ENCODE assay signal across 8 cellular contexts in genomic region chr15:67076147-67076843, GRCh38. TPM values are rescaled to one million over a fixed set of nuclear protein-coding genes. Genes with fewer than 3 reads are reported as not detected.
DNase-seq lines count a peak whose midpoint lies in the region; ATAC-seq lines count a peak whose summit lies in the region.

No MANE protein-coding gene starts in this region.

- DNase-seq in HK-2 (ENCODE audit: unreplicated experiment) (peak; percentile 53), NCI-H774 (lab: John Stamatoyannopoulos, UW) (no peak), GF-D8 (lab: John Stamatoyannopoulos, UW) (no peak), NCI-H446 (lab: John Stamatoyannopoulos, UW) (no peak)
- DNase-seq in activated naive CD4-positive, alpha-beta T cell treated with anti-CD3 and anti-CD28 coated beads, Interleukin-2, amount 10 ng/mL, durations not matched to agents 7 days and 5 days: peak; percentile 34
- no peak for DNase-seq in naive thymus-derived CD4-positive, alpha-beta T cell

- H3K36me3 ChIP-seq in naive thymus-derived CD4-positive, alpha-beta T cell (ENCODE audit: control insufficient read depth in 2 of 3, insufficient read depth in 3 of 3, low read length in 3 of 3): no peaks in the 10 kb centered on the region

- no peak overlapping the region for H3K27ac ChIP-seq in naive thymus-derived CD4-positive, alpha-beta T cell (ENCODE audit: low read depth, low read length)

- H3K27me3 Mint-ChIP-seq in activated naive CD4-positive, alpha-beta T cell treated with anti-CD3 and anti-CD28 coated beads, Interleukin-2, amount 10 ng/mL, durations not matched to agents 7 days and 5 days: no peaks in the 10 kb centered on the region
- H3K27me3 Mint-ChIP-seq in naive thymus-derived CD4-positive, alpha-beta T cell: no peaks in the 10 kb centered on the region

- H3K27me3 ChIP-seq in naive thymus-derived CD4-positive, alpha-beta T cell (ENCODE audit: control insufficient read depth in 2 of 2, insufficient read depth in 2 of 2, low read length in 2 of 2): no peaks in the 10 kb centered on the region

- H3K4me1 ChIP-seq in naive thymus-derived CD4-positive, alpha-beta T cell (ENCODE audit: control insufficient read depth in 2 of 2, insufficient read depth in 2 of 2, low read length in 2 of 2): peaks cover 57 to 80% of the 10 kb centered on the region in 2 donors

- H3K9me3 Mint-ChIP-seq in activated naive CD4-positive, alpha-beta T cell treated with anti-CD3 and anti-CD28 coated beads, Interleukin-2, amount 10 ng/mL, durations not matched to agents 7 days and 5 days: no peaks in the 10 kb centered on the region
- no peaks in the 10 kb centered on the region for H3K9me3 Mint-ChIP-seq in naive thymus-derived CD4-positive, alpha-beta T cell

- H3K9me3 ChIP-seq in naive thymus-derived CD4-positive, alpha-beta T cell (ENCODE audit: control insufficient read depth in 2 of 3, low read length in 3 of 3): no peaks in the 10 kb centered on the region

- peaks cover 75% of the 10 kb centered on the region for H3K36me3 Mint-ChIP-seq in activated naive CD4-positive, alpha-beta T cell treated with anti-CD3 and anti-CD28 coated beads, Interleukin-2, amount 10 ng/mL, durations not matched to agents 7 days and 5 days
- H3K36me3 Mint-ChIP-seq in naive thymus-derived CD4-positive, alpha-beta T cell: peaks cover 0 to 66% (median 8%) of the 10 kb centered on the region in 5 donors

- intact Hi-C loops in naive thymus-derived CD4-positive, alpha-beta T cell (cut with micrococcal nuclease): no loop called here

- peak overlapping the region; percentile 31 for H3K4me3 Mint-ChIP-seq in activated naive CD4-positive, alpha-beta T cell treated with anti-CD3 and anti-CD28 coated beads, Interleukin-2, amount 10 ng/mL, durations not matched to agents 7 days and 5 days
- peak overlapping the region in 8 of 10 donors; percentile 8 to 60 (median 44) for H3K4me3 Mint-ChIP-seq in naive thymus-derived CD4-positive, alpha-beta T cell

- H3K4me1 Mint-ChIP-seq in activated naive CD4-positive, alpha-beta T cell treated with anti-CD3 and anti-CD28 coated beads, Interleukin-2, amount 10 ng/mL, durations not matched to agents 7 days and 5 days: peaks cover 90% of the 10 kb centered on the region
- H3K4me1 Mint-ChIP-seq in naive thymus-derived CD4-positive, alpha-beta T cell: peaks cover 49 to 91% (median 85%) of the 10 kb centered on the region in 7 donors

- H3K27ac Mint-ChIP-seq in activated naive CD4-positive, alpha-beta T cell treated with anti-CD3 and anti-CD28 coated beads, Interleukin-2, amount 10 ng/mL, durations not matched to agents 7 days and 5 days: peak overlapping the region; percentile 77
- H3K27ac Mint-ChIP-seq in naive thymus-derived CD4-positive, alpha-beta T cell: peak overlapping the region in 7 of 9 donors; percentile 38 to 91 (median 52)

- no peak overlapping the region for H3K4me3 ChIP-seq in naive thymus-derived CD4-positive, alpha-beta T cell (ENCODE audit: low read length)

- CTCF ChIA-PET in activated naive CD4-positive, alpha-beta T cell treated with anti-CD3 and anti-CD28 coated beads, Interleukin-2, amount 10 ng/mL, durations not matched to agents 7 days and 5 days (lab: Charles Lee): interaction anchor here (0.7 kb wide), 1 partner anchor 149 kb away, joined by 4 read pairs; no protein-coding TSS in a partner anchor
- CTCF ChIA-PET in naive thymus-derived CD4-positive, alpha-beta T cell (lab: Charles Lee): interaction anchor here (1.0 kb wide), 1 partner anchor 56 kb away, joined by 3 read pairs; no protein-coding TSS in a partner anchor

- peak; percentile 49 for ATAC-seq in GM18858 (IDR thresholded peaks at IDR 0.05; ENCODE audit: unreplicated experiment)
- ATAC-seq in naive thymus-derived CD4-positive, alpha-beta T cell: no peak
- no peak for ATAC-seq in HG02623 (IDR thresholded peaks at IDR 0.05; ENCODE audit: unreplicated experiment)

- POLR2A ChIA-PET in naive thymus-derived CD4-positive, alpha-beta T cell (lab: Charles Lee): interaction anchor here (8.9 kb wide), 1 partner anchor 7 kb away, joined by 104 read pairs; the partner anchor contains the start of gene SMAD3

RNA-seq across cellular contexts. Expression of gene SMAD3, which starts 10.9 kb away (rescaled TPM):
- total RNA-seq in naive thymus-derived CD4-positive, alpha-beta T cell: 100 to 1,000 TPM in 3 of 5 experiments, 10 to 100 TPM in 2; 27.4 to 142 (median 113) TPM
- 10 to 100 TPM in 1 of 2 donors, 1 to 10 TPM in 1; 4.0 to 11.5 TPM for polyA plus RNA-seq in naive thymus-derived CD4-positive, alpha-beta T cell

Comparison
In these comparisons a context has a peak if more than half of its experiments do, and no peak if none do; other contexts are left out.
1. DNase-seq: peak in HK-2 (single experiment) and activated naive CD4-positive, alpha-beta T cell treated with anti-CD3 and anti-CD28 coated beads, Interleukin-2, amount 10 ng/mL, durations not matched to agents 7 days and 5 days (single experiment); none in naive thymus-derived CD4-positive, alpha-beta T cell (0 of 9), NCI-H774 (single experiment), GF-D8 (single experiment) and NCI-H446 (0 of 2).